ENCODE assay signal across 9 cellular contexts in the genomic region with DNA sequence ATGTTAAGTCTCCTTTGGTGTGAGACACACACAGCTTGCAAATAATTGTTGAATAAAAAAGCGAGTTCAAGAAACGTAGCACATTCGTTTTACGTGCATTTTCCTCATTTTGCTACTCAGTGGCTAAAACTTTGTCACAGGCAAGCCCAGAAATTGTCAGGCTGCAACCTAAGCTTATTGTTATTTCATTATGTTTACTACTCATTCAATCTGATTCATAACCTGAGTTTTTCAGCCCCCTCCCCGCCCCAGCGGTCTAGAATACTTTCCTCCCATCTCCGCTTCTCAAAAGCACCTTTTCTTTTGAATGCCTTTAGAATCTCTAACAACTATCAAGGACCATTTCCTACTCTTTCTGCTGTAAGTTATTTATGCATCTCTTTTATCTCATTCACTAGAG. TPM values are rescaled to one million over a fixed set of nuclear protein-coding genes. Genes with fewer than 3 reads are reported as not detected.
DNase-seq lines count a peak whose midpoint lies in the region; ATAC-seq and TF ChIP-seq lines count a peak whose summit lies in the region.
"Had no signal": no experiment of that assay in that cellular context is flagged by ENCODE, and none has a peak within 500 bp of the region (broad histone marks: within the 10 kb centered on the region; RNA-seq: fewer than 3 reads in every experiment).

No MANE protein-coding gene starts in this region.

- H3F3A ChIP-seq in GM23338 (replicated peaks; ENCODE audit: low read depth): no peaks in the 10 kb centered on the region; the same call in 1 of the 2 replicates

- TF ChIP-seq CTCF in GM23338 (conservative IDR thresholded peaks at IDR 0.05; ENCODE audit: low read depth in 2 of 2): no peak
- no peak for TF ChIP-seq CTCF in WERI-Rb-1 (IDR thresholded peaks at IDR 0.05; ENCODE audit: low read depth, low read length)
- TF ChIP-seq CTCF in foreskin fibroblast (IDR thresholded peaks at IDR 0.05; ENCODE audit: low read depth, low read length): no peak

- peak overlapping the region; percentile 92 for H3K27ac Mint-ChIP-seq in GM23338

- no peaks in the 10 kb centered on the region for H3K9me3 Mint-ChIP-seq in GM23338

- H3K4me3 ChIP-seq in GM23338 (peak overlapping the region; percentile 94), WERI-Rb-1 (ENCODE audit: low read depth, low read length) (peak overlapping the region; percentile 99), foreskin fibroblast (ENCODE audit: low read depth in 1 of 2, low read length in 2 of 2) (peak overlapping the region; percentile 68 to 97), skeletal muscle cell (ENCODE audit: low read depth, low read length) (peak overlapping the region; percentile 94)

- peaks cover 23% of the 10 kb centered on the region for H3K27me3 ChIP-seq in GM23338 (ENCODE audit: insufficient read depth)
- H3K27me3 ChIP-seq in WERI-Rb-1 (ENCODE audit: insufficient read depth, low read depth, severe bottlenecking): no peaks in the 10 kb centered on the region

- H3K4me3 Mint-ChIP-seq in GM23338: peak overlapping the region; percentile 82

- DNase-seq in GM23338 (ENCODE audit: low spot score): no peak
- no peak for DNase-seq in WERI-Rb-1
- no peak for DNase-seq in foreskin fibroblast
- no peak for DNase-seq in skeletal muscle cell (ENCODE audit: low read depth)
- DNase-seq: T1000 had no signal

- H3K9me3 ChIP-seq in WERI-Rb-1 (ENCODE audit: severe bottlenecking): no peaks in the 10 kb centered on the region

- no peak for ATAC-seq in GM23338
- no peak for ATAC-seq in GM21786 (IDR thresholded peaks at IDR 0.05; ENCODE audit: unreplicated experiment)
- ATAC-seq in GM21528 (IDR thresholded peaks at IDR 0.05; ENCODE audit: low FRiP score, unreplicated experiment): no peak
- ATAC-seq in HG03095 (IDR thresholded peaks at IDR 0.05; ENCODE audit: unreplicated experiment): no peak
- no peak for ATAC-seq in HG03571 (IDR thresholded peaks at IDR 0.05; ENCODE audit: unreplicated experiment)

- peaks cover 11% of the 10 kb centered on the region for H3K27me3 Mint-ChIP-seq in GM23338 (ENCODE audit: insufficient read depth, low read depth, poor library complexity)

- H3K79me2 ChIP-seq in GM23338 (replicated peaks; ENCODE audit: insufficient read depth): peaks cover 58% of the 10 kb centered on the region

- H3K9me2 ChIP-seq in GM23338 (ENCODE audit: insufficient read depth): no peaks in the 10 kb centered on the region

- peaks cover 9% of the 10 kb centered on the region; the same call in 1 of the 2 replicates for H3K4me1 ChIP-seq in GM23338 (ENCODE audit: insufficient read depth)

- H3K4me1 Mint-ChIP-seq in GM23338: peaks cover 13% of the 10 kb centered on the region

- H4K20me1 ChIP-seq in GM23338 (replicated peaks; ENCODE audit: insufficient read depth): peaks cover 17% of the 10 kb centered on the region

- no peaks in the 10 kb centered on the region for H3K36me3 ChIP-seq in GM23338 (ENCODE audit: insufficient read depth)
- peaks cover 7% of the 10 kb centered on the region for H3K36me3 ChIP-seq in WERI-Rb-1

- H3K27ac ChIP-seq in GM23338 (ENCODE audit: low read depth) (peak overlapping the region; percentile 92), WERI-Rb-1 (no peak overlapping the region)

- no peak overlapping the region for H2AFZ ChIP-seq in GM23338

- peak overlapping the region; percentile 94 for H3K4me2 ChIP-seq in GM23338

- peaks cover 15% of the 10 kb centered on the region for H3K36me3 Mint-ChIP-seq in GM23338 (ENCODE audit: low read depth)

TF ChIP-seq in GM23338, 12 proteins besides CTCF, POLR2A, EP300 and RAD21:
- TF ChIP-seq POLR2AphosphoS5 (IDR thresholded peaks at IDR 0.05; ENCODE audit: low read depth) (no peak), ZNF331 (CRISPR knock-in tag; IDR thresholded peaks at IDR 0.05; ENCODE audit: low read depth) (no peak), ZNF114 (CRISPR knock-in tag; IDR thresholded peaks at IDR 0.05) (no peak), EZH2phosphoT487 (IDR thresholded peaks at IDR 0.05; ENCODE audit: unreplicated experiment) (no peak)
- TF ChIP-seq, protein P1, sequence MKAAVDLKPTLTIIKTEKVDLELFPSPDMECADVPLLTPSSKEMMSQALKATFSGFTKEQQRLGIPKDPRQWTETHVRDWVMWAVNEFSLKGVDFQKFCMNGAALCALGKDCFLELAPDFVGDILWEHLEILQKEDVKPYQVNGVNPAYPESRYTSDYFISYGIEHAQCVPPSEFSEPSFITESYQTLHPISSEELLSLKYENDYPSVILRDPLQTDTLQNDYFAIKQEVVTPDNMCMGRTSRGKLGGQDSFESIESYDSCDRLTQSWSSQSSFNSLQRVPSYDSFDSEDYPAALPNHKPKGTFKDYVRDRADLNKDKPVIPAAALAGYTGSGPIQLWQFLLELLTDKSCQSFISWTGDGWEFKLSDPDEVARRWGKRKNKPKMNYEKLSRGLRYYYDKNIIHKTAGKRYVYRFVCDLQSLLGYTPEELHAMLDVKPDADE (IDR thresholded peaks at IDR 0.05): no peak

RNA-seq across cellular contexts. Expression of a gene that starts 1.1 kb away (rescaled TPM):
- total RNA-seq in GM23338 (2014; rRNA removed; shearing (Covaris generic)): 36.9 and 38.4 TPM in 2 replicates
- polyA plus RNA-seq in GM23338 (2016; fragmentation: Nextera tagmentation; extraction: Ambion mirVana): 180 and 183 TPM in 2 replicates
